In genomic region chr9:75866273-75866871, GRCh38 we compare ENCODE assay signal across 8 cellular contexts. TPM values are rescaled to one million over a fixed set of nuclear protein-coding genes. Genes with fewer than 3 reads are reported as not detected.
DNase-seq lines count a peak whose midpoint lies in the region; ATAC-seq and TF ChIP-seq lines count a peak whose summit lies in the region.

No MANE protein-coding gene starts in this region.

- intact Hi-C loops in activated CD4-positive, alpha-beta T cell treated with anti-CD3 and anti-CD28 coated beads, Interleukin-2, amount 10 ng/mL, durations not matched to agents 24 days and 14 days (cut with micrococcal nuclease): loop anchor here (2.0 to 5.0 kb wide), 4 partner anchors 436 to 1094 kb away; no protein-coding TSS in a partner anchor

- H3K27ac Mint-ChIP-seq in activated CD4-positive, alpha-beta T cell treated with anti-CD3 and anti-CD28 coated beads, Interleukin-2, amount 10 ng/mL, durations not matched to agents 24 days and 14 days: no peak overlapping the region
- H3K27ac Mint-ChIP-seq in osteocyte (ENCODE audit: unreplicated experiment): no peak overlapping the region

- DNase-seq in COR-L47 (lab: John Stamatoyannopoulos, UW): peak; percentile 8
- DNase-seq in NAMALWA (ENCODE audit: low spot score): peak; percentile 68
- peak; percentile 81 for DNase-seq in activated CD4-positive, alpha-beta T cell treated with anti-CD3 and anti-CD28 coated beads, Interleukin-2, amount 10 ng/mL, durations not matched to agents 24 days and 14 days
- DNase-seq in fibroblast of peridontal ligament (ENCODE audit: extremely low read depth): peak; percentile 70
- DNase-seq in osteocyte (ENCODE audit: extremely low spot score, unreplicated experiment): no peak
- DNase-seq in GM19238 (ENCODE audit: insufficient read length, low spot score): no peak

- peaks cover 8% of the 10 kb centered on the region for H3K27me3 Mint-ChIP-seq in activated CD4-positive, alpha-beta T cell treated with anti-CD3 and anti-CD28 coated beads, Interleukin-2, amount 10 ng/mL, durations not matched to agents 24 days and 14 days
- H3K27me3 Mint-ChIP-seq in osteocyte (ENCODE audit: unreplicated experiment): peaks cover 28% of the 10 kb centered on the region

- H3K9me3 Mint-ChIP-seq in activated CD4-positive, alpha-beta T cell treated with anti-CD3 and anti-CD28 coated beads, Interleukin-2, amount 10 ng/mL, durations not matched to agents 24 days and 14 days: no peaks in the 10 kb centered on the region
- no peaks in the 10 kb centered on the region for H3K9me3 Mint-ChIP-seq in osteocyte (ENCODE audit: unreplicated experiment)

- H3K4me1 Mint-ChIP-seq in activated CD4-positive, alpha-beta T cell treated with anti-CD3 and anti-CD28 coated beads, Interleukin-2, amount 10 ng/mL, durations not matched to agents 24 days and 14 days: no peaks in the 10 kb centered on the region
- H3K4me1 Mint-ChIP-seq in osteocyte (ENCODE audit: unreplicated experiment): peaks cover 3% of the 10 kb centered on the region

- ATAC-seq in GM19351 (IDR thresholded peaks at IDR 0.05; ENCODE audit: unreplicated experiment): peak; percentile 84
- no peak for ATAC-seq in GM21825 (IDR thresholded peaks at IDR 0.05; ENCODE audit: unreplicated experiment)

- no peak overlapping the region for H3K4me3 Mint-ChIP-seq in activated CD4-positive, alpha-beta T cell treated with anti-CD3 and anti-CD28 coated beads, Interleukin-2, amount 10 ng/mL, durations not matched to agents 24 days and 14 days
- H3K4me3 Mint-ChIP-seq in osteocyte (ENCODE audit: unreplicated experiment): no peak overlapping the region

- TF ChIP-seq CTCF in osteocyte (IDR thresholded peaks at IDR 0.05): peak; percentile 77

- no peaks in the 10 kb centered on the region for H3K36me3 Mint-ChIP-seq in activated CD4-positive, alpha-beta T cell treated with anti-CD3 and anti-CD28 coated beads, Interleukin-2, amount 10 ng/mL, durations not matched to agents 24 days and 14 days (ENCODE audit: low read depth)
- no peaks in the 10 kb centered on the region for H3K36me3 Mint-ChIP-seq in osteocyte (ENCODE audit: unreplicated experiment)

RNA-seq across cellular contexts. Expression of gene PCSK5, which starts 24.1 kb away (rescaled TPM):
- total RNA-seq in activated CD4-positive, alpha-beta T cell treated with anti-CD3 and anti-CD28 coated beads, Interleukin-2, amount 10 ng/mL, durations not matched to agents 24 days and 14 days: 1.6 and 1.9 TPM in 2 replicates
- total RNA-seq in osteocyte: 16.5 and 18.3 TPM in 2 replicates

Comparison
In these comparisons a context has a peak if more than half of its experiments do, and no peak if none do; other contexts are left out.
1. DNase-seq: peak in COR-L47 (single experiment), NAMALWA (single experiment), activated CD4-positive, alpha-beta T cell treated with anti-CD3 and anti-CD28 coated beads, Interleukin-2, amount 10 ng/mL, durations not matched to agents 24 days and 14 days (single experiment) and fibroblast of peridontal ligament (single experiment); none in osteocyte (single experiment) and GM19238 (single experiment).